Comparison of ENCODE assay signal across 1 cellular context in the genomic region with DNA sequence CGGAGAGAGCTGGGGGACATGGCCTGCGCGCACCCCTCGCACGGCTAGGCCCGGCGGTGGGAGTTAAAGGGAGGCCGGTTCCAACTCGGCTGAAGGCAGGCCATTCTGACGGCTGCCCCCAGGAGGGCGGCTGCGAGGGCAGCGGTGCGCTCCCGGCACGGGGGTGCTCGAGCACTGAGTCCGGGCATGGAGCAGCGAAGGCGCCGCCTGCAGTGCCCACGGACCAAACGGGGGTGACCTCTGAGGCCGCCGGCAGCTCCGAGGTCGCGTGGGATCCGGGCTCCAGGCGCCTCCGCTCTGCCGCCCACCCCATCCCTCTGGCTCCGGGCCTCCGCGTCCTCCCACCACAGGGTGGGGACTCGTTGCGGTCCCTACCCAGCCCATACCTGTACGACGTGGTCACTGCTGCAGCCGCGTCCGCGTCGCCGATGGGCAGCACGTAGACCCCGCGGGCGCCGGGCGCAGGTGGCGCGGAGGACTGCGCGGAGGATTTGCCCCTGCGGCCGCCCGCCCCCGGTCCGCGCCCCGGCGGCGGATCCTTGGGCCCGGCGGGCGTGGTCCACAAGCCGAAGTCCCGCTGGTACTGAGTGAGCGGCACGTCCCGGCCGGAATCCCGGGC.
TF ChIP-seq lines count a peak whose summit lies in the region.

No MANE protein-coding gene starts in this region.

TF ChIP-seq in GM23338, 12 proteins besides CTCF, POLR2A, EP300 and RAD21 (continued from another document):
- TF ChIP-seq EZH2 (IDR thresholded peaks at IDR 0.05; ENCODE audit: low read depth, unreplicated experiment) (no peak), NANOG (IDR thresholded peaks at IDR 0.05; ENCODE audit: borderline replicate concordance) (no peak)
